In the genomic region with DNA sequence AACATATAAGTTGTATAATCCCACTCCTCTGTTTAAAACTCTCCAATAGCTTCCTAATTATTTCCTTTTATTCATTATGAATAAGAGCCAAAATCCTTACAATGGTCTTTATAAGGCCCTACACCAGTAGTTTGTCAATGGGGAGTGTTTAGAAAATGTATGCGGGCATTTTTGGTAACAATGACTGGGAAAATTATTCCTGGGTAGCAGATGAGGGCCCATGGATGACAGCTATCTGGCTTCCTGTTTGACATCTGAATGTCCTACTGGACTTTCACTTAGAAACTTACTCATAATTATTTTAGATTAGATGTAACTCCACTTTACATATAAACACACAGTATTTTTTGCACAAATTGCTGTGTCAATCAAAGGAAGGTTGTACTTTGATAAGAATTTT, we compare ENCODE assay signal across 27 cellular contexts.
"Had no signal": no experiment of that assay in that cellular context is flagged by ENCODE, and none has a peak within 500 bp of the region (broad histone marks: within the 10 kb centered on the region; RNA-seq: fewer than 3 reads in every experiment).

No MANE protein-coding gene starts in this region.

- H3K27me3 ChIP-seq: breast epithelium, esophagus squamous epithelium, gastroesophageal sphincter, heart right ventricle had no signal

- H3K4me3 ChIP-seq: breast epithelium, coronary artery, esophagus squamous epithelium, gastroesophageal sphincter, heart right ventricle had no signal

- ATAC-seq: activated CD4-positive, alpha-beta T cell treated with anti-CD3 and anti-CD28 coated beads for 36 hours; activated CD8-positive, alpha-beta memory T cell treated with anti-CD3 and anti-CD28 coated beads, Interleukin-2, amount 10 ng/mL, durations not matched to agents 7 days and 5 days; activated CD8-positive, alpha-beta T cell treated with anti-CD3 and anti-CD28 coated beads, Interleukin-2, amount 10 ng/mL, durations not matched to agents 7 days and 5 days; activated naive CD4-positive, alpha-beta T cell treated with anti-CD3 and anti-CD28 coated beads, Interleukin-2, amount 50 U/mL, for 72 hours; gastroesophageal sphincter; heart right ventricle; T-helper 17 cell had no signal

- H3K4me1 ChIP-seq: breast epithelium had no signal

- H3K36me3 ChIP-seq: breast epithelium, esophagus squamous epithelium, gastroesophageal sphincter had no signal

- DNase-seq: activated CD4-positive, alpha-beta memory T cell treated with anti-CD3 and anti-CD28 coated beads for 36 hours; activated CD4-positive, alpha-beta T cell treated with anti-CD3 and anti-CD28 coated beads for 36 hours; activated CD4-positive, alpha-beta T cell treated with anti-CD3 and anti-CD28 coated beads, Interleukin-2, amount 10 ng/mL, durations not matched to agents 24 days and 14 days; activated CD4-positive, CD25-positive, alpha-beta regulatory T cell; activated CD4-positive, CD25-positive, alpha-beta regulatory T cell treated with anti-CD3 and anti-CD28 coated beads, Interleukin-2, amount 50 U/mL, for 72 hours; activated CD8-positive, alpha-beta memory T cell treated with anti-CD3 and anti-CD28 coated beads, Interleukin-2, amount 10 ng/mL, durations not matched to agents 7 days and 5 days; activated CD8-positive, alpha-beta memory T cell treated with anti-CD3 and anti-CD28 coated beads, Interleukin-2, amount 50 U/mL, for 4 hours; activated CD8-positive, alpha-beta T cell treated with anti-CD3 and anti-CD28 coated beads, Interleukin-2, amount 10 ng/mL, durations not matched to agents 7 days and 5 days; activated effector memory CD4-positive, alpha-beta T cell treated with anti-CD3 and anti-CD28 coated beads, Interleukin-2, amount 50 U/mL, for 16 hours; activated naive CD4-positive, alpha-beta T cell; activated naive CD4-positive, alpha-beta T cell treated with anti-CD3 and anti-CD28 coated beads, Interleukin-2, amount 10 ng/mL, durations not matched to agents 7 days and 5 days; activated naive CD8-positive, alpha-beta T cell treated with anti-CD3 and anti-CD28 coated beads, Interleukin-2, amount 10 ng/mL, durations not matched to agents 7 days and 5 days; activated T-cell treated with anti-CD3 and anti-CD28 coated beads, Interleukin-2, amount 50 U/mL, for 1 hour; activated T-cell treated with anti-CD3 and anti-CD28 coated beads, Interleukin-2, amount 50 U/mL, for 48 hours; anterior cingulate cortex; effector CD8-positive, alpha-beta T cell; esophagus squamous epithelium; foreskin melanocyte; heart right ventricle; T-helper 1 cell; T-helper 17 cell; T1000 had no signal

- H3K9me3 ChIP-seq: breast epithelium, esophagus squamous epithelium, gastroesophageal sphincter had no signal

- H3K27ac ChIP-seq: breast epithelium, coronary artery, epithelial cell of prostate, esophagus squamous epithelium, gastroesophageal sphincter, heart right ventricle had no signal
